3 cellular contexts compared by ENCODE assay signal in the genomic region with DNA sequence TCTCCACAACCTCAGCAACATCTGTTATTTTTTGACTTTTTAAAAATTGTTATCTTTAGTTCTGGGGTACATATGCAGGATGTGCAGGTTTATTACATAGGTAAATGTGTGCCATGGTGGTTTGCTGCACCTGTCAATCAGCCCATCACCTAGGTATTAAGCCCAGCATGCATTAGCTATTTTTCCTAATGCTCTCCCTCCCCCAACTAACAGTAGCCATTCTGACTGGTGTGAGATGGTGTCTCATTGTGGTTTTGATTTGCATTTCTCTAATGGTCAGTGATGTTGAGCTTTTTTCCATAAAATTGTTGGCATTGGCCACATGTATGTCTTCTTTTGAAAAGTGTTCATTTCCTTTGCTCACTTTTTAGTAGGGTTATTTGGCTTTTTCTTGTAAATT. TPM values are rescaled to one million over a fixed set of nuclear protein-coding genes. Genes with fewer than 3 reads are reported as not detected.
"Had no signal": no experiment of that assay in that cellular context is flagged by ENCODE, and none has a peak within 500 bp of the region (broad histone marks: within the 10 kb centered on the region; RNA-seq: fewer than 3 reads in every experiment).

No MANE protein-coding gene starts in this region.

RNA-seq across cellular contexts. Expression of a gene that starts 29.2 kb away (rescaled TPM):
- total RNA-seq: neural crest cell, progenitor cell of endocrine pancreas had no signal
- polyA plus RNA-seq: smooth muscle cell had no signal
